8 cellular contexts compared by ENCODE assay signal in the genomic region with DNA sequence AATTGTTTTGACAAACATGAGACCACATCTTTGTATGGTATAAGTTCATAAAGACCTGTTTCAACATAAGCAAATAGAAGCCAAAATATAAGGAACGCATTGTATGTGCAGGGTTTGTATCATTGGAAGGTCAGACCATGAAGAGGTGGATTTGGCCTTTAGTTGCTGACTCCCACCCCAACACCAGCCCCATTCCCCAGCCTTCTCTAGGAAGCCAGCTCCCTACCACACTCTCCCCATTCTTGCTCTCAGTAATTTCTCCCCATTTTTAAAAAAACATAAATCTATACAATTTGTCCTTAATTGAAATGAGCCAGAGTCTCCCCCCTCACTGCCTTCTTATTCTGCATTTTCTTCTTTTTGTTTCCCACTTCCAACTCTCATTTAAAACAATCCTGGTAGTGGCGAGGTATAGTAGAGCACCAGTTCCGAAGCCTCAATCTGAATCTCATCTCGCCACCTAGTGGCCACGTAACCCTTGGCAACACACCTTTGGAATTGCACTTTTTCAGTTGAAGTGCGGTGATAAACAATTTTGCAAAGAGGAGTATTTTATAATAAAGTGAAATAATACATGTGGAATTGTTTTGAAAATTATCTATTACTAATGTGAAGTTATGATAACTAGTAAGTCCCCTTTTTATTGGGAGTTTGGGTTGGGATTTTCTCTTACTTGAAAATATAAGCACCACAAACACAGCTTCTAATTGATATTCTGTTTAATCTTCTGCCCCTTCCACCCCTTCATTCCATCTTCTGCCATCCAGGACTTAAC.
DNase-seq lines count a peak whose midpoint lies in the region; ATAC-seq and TF ChIP-seq lines count a peak whose summit lies in the region.

No MANE protein-coding gene starts in this region.

- TF ChIP-seq EP300 in Ishikawa (IDR thresholded peaks at IDR 0.05; ENCODE audit: borderline replicate concordance): no peak

- H3K27me3 ChIP-seq in adipocyte (replicated peaks; ENCODE audit: control insufficient read depth, insufficient read depth, low read length): peaks cover 24% of the 10 kb centered on the region
- H3K27me3 ChIP-seq in spleen (replicated peaks in 1 of 7): peaks cover 0 to 13% (median 0%) of the 10 kb centered on the region in 7 donors

- H3K4me1 ChIP-seq in adipocyte (ENCODE audit: control insufficient read depth, insufficient read depth, low read length) (no peaks in the 10 kb centered on the region), spleen (no peaks in the 10 kb centered on the region)

- no peak for TF ChIP-seq POLR2A in spleen (IDR thresholded peaks at IDR 0.05)

- DNase-seq in SK-N-MC (ENCODE audit: low read depth, low spot score): peak; percentile 1
- peak; percentile 64 for DNase-seq in adipocyte (ENCODE audit: low read depth)
- DNase-seq in hepatic stellate cell (ENCODE audit: low spot score): peak; percentile 9
- DNase-seq in spleen: peak; percentile 70

- TF ChIP-seq CTCF in C4-2B (conservative IDR thresholded peaks at IDR 0.05) (peak; percentile 78), spleen (IDR thresholded peaks at IDR 0.05 in 8 of 11, conservative IDR thresholded peaks at IDR 0.05 in 3 of 11) (peak in 10 of 11 experiments; percentile 35 to 71 (median 66))

- no peak overlapping the region for H3K9ac ChIP-seq in SK-N-MC (ENCODE audit: insufficient read length)
- no peak overlapping the region for H3K9ac ChIP-seq in adipocyte (ENCODE audit: low read length)

- peak; percentile 68 for ATAC-seq in GM18907 (IDR thresholded peaks at IDR 0.05; ENCODE audit: unreplicated experiment)
- ATAC-seq in GM21367 (IDR thresholded peaks at IDR 0.05; ENCODE audit: unreplicated experiment): no peak

- H3K36me3 ChIP-seq in SK-N-MC (ENCODE audit: insufficient read depth, low read length): no peaks in the 10 kb centered on the region
- no peaks in the 10 kb centered on the region for H3K36me3 ChIP-seq in adipocyte (ENCODE audit: control insufficient read depth, insufficient read depth, low read length, severe bottlenecking)
- no peaks in the 10 kb centered on the region for H3K36me3 ChIP-seq in spleen

- no peak overlapping the region for H3K4me3 ChIP-seq in SK-N-MC
- H3K4me3 ChIP-seq in adipocyte (ENCODE audit: low read length): no peak overlapping the region
- H3K4me3 ChIP-seq in spleen: no peak overlapping the region

- intact Hi-C loops in spleen (cut with DNase I; ENCODE audit: low total_unique reads): loop anchor here (10.0 kb wide), 1 partner anchor 1048 kb away; no protein-coding TSS in a partner anchor

- H3K9me3 ChIP-seq in SK-N-MC (ENCODE audit: low read depth, low read length) (no peaks in the 10 kb centered on the region), adipocyte (ENCODE audit: control insufficient read depth, low read length) (no peaks in the 10 kb centered on the region), spleen (no peaks in the 10 kb centered on the region)

- TF ChIP-seq RAD21 in Ishikawa (IDR thresholded peaks at IDR 0.05; ENCODE audit: low read depth): peak; percentile 68

- H3K27ac ChIP-seq in C4-2B (no peak overlapping the region), SK-N-MC (no peak overlapping the region), spleen (no peak overlapping the region)

- 17 to 24% (median 22%) methylated on average over 6 of the region's 6 CpGs for WGBS in spleen, 5 donors

TF ChIP-seq in Ishikawa, 13 proteins besides CTCF, POLR2A, EP300 and RAD21:
- TF ChIP-seq EGR1 (IDR thresholded peaks at IDR 0.05) (no peak), CREB1 (IDR thresholded peaks at IDR 0.05; ENCODE audit: low read depth) (no peak), TEAD4 (IDR thresholded peaks at IDR 0.05) (no peak), YY1 (IDR thresholded peaks at IDR 0.05; ENCODE audit: low read depth) (no peak)

Comparison
In these comparisons a context has a peak if more than half of its experiments do, and no peak if none do; other contexts are left out.
1. DNase-seq: peak in every context shown above with its lines; median percentile 70 in spleen; 64 in adipocyte; 9 in hepatic stellate cell; 1 in SK-N-MC.